ENCODE assay signal across 8 cellular contexts in the genomic region with DNA sequence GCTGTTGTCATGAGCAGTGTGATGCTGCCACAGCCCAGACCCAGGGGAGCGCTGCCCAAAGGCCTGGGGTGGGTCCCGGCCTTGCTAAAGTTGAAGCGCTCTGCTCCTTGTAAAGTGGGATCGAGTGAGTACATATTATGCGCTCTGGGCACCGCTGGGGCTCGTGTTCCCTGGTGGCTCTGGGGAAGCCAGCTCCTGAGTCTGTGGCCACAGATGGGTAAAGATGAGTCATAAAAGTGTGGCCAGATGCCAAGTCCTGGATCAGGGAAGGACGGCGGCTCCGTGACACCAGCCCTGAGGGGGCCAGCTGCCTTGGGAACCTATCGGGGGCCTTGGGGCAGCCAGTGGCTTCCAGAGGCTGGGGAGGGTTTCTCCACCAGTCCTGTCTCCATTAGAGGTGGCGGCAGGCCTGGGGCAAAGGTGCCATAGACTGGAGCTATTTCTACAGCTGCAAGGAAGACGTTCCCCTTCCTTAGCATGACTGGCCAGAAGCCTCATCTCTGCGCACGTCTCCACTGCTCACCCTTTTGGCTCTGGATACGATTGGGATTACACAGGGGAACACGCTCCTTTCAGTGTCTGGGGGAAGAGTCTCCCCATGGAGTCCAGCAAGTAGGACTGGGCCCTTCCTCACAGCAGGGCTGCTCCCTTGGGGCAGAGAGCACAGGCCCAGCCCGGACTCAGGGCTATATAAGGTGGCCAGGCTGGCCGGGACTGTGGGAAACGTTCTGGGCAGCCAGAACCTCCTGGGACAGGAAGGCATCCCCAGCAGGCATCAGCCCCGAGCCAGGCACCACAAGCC. TPM values are rescaled to one million over a fixed set of nuclear protein-coding genes. Genes with fewer than 3 reads are reported as not detected.
DNase-seq lines count a peak whose midpoint lies in the region; ATAC-seq and TF ChIP-seq lines count a peak whose summit lies in the region.

No MANE protein-coding gene starts in this region.

- intact Hi-C loops in PC-9 (cut with micrococcal nuclease; ENCODE audit: unreplicated experiment) (no loop called here), esophagus muscularis mucosa (cut with DNase I) (no loop called here), sigmoid colon (cut with DNase I) (no loop called here)

- ATAC-seq in GM19455 (IDR thresholded peaks at IDR 0.05; ENCODE audit: unreplicated experiment) (no peak), HG02885 (IDR thresholded peaks at IDR 0.05; ENCODE audit: poor library complexity, unreplicated experiment) (no peak)

- no peaks in the 10 kb centered on the region for H3K79me2 ChIP-seq in PC-9 (ENCODE audit: low read depth)

- 57% methylated on average over 11 of the region's 21 CpGs for WGBS in esophagus muscularis mucosa
- 32 to 63% methylated on average over 21 of the region's 21 CpGs for WGBS in sigmoid colon, 2 donors

- POLR2A ChIA-PET in PC-9 (lab: Charles Lee; ENCODE audit: unreplicated experiment) = interaction anchor here (0.5 kb wide), 1 partner anchor 361 kb away, joined by 6 read pairs; no protein-coding TSS in a partner anchor

- no peak for TF ChIP-seq EP300 in esophagus muscularis mucosa (IDR thresholded peaks at IDR 0.05)
- no peak for TF ChIP-seq EP300 in sigmoid colon (IDR thresholded peaks at IDR 0.05)

- TF ChIP-seq CTCF in PC-9 (conservative IDR thresholded peaks at IDR 0.05) = no peak
- TF ChIP-seq CTCF in esophagus muscularis mucosa (IDR thresholded peaks at IDR 0.05) = no peak
- no peak for TF ChIP-seq CTCF in sigmoid colon (IDR thresholded peaks at IDR 0.05)

- no peak overlapping the region for H3K4me3 ChIP-seq in PC-9
- peak overlapping the region in 1 of 4 donors; percentile 10 for H3K4me3 ChIP-seq in esophagus muscularis mucosa
- H3K4me3 ChIP-seq in sigmoid colon = no peak overlapping the region

- TF ChIP-seq POLR2A in esophagus muscularis mucosa (IDR thresholded peaks at IDR 0.05; ENCODE audit: low read depth) (no peak), sigmoid colon (IDR thresholded peaks at IDR 0.05) (no peak)

- no peaks in the 10 kb centered on the region for H3K27me3 ChIP-seq in PC-9 (ENCODE audit: insufficient read depth, low read depth)
- H3K27me3 ChIP-seq in esophagus muscularis mucosa = no peaks in the 10 kb centered on the region
- no peaks in the 10 kb centered on the region for H3K27me3 ChIP-seq in sigmoid colon

- CTCF ChIA-PET in PC-9 (lab: Charles Lee) = interaction anchor here (0.5 kb wide), 1 partner anchor 1332 kb away, joined by 12 read pairs; no protein-coding TSS in a partner anchor

- H3K4me2 ChIP-seq in PC-9 = peak overlapping the region; percentile 61

- peaks cover 3% of the 10 kb centered on the region; the same call in 1 of the 2 replicates for H3F3A ChIP-seq in PC-9 (ENCODE audit: insufficient read depth, low read depth)

- peaks cover 11% of the 10 kb centered on the region for H3K4me1 ChIP-seq in PC-9 (replicated peaks; ENCODE audit: insufficient read depth)
- peaks cover 31 to 47% (median 42%) of the 10 kb centered on the region in 4 donors for H3K4me1 ChIP-seq in esophagus muscularis mucosa
- H3K4me1 ChIP-seq in sigmoid colon = peaks cover 0 to 31% (median 21%) of the 10 kb centered on the region in 4 donors

- no peaks in the 10 kb centered on the region for H3K9me3 ChIP-seq in PC-9 (ENCODE audit: insufficient read depth, low read depth)
- no peaks in the 10 kb centered on the region for H3K9me3 ChIP-seq in esophagus muscularis mucosa
- no peaks in the 10 kb centered on the region for H3K9me3 ChIP-seq in sigmoid colon

- no peak overlapping the region for H2AFZ ChIP-seq in PC-9

- no peaks in the 10 kb centered on the region for H3K36me3 ChIP-seq in PC-9 (ENCODE audit: low read depth)
- H3K36me3 ChIP-seq in esophagus muscularis mucosa = peaks cover 0 to 30% (median 8%) of the 10 kb centered on the region in 4 donors
- peaks cover 0 to 4% (median 0%) of the 10 kb centered on the region in 4 donors for H3K36me3 ChIP-seq in sigmoid colon

- BruUV-seq in PC-9 (replicated peaks; lab: Mats Ljungman, UMichigan) = no TSS peak

- H4K20me1 ChIP-seq in PC-9 (ENCODE audit: insufficient read depth) = peaks cover 4% of the 10 kb centered on the region; the same call in 1 of the 2 replicates

- H3K27ac ChIP-seq in PC-9 (no peak overlapping the region), esophagus muscularis mucosa (replicated peaks in 1 of 4) (peak overlapping the region; percentile 32 to 60 (median 54)), sigmoid colon (peak overlapping the region; percentile 25 to 61 (median 38))

- peak; percentile 67 for DNase-seq in GM04504 (ENCODE audit: low read depth)
- DNase-seq in PC-9 = peak; percentile 71 to 81
- no peak for DNase-seq in esophagus muscularis mucosa (ENCODE audit: extremely low spot score)
- peak; percentile 85 for DNase-seq in sigmoid colon
- no peak for DNase-seq in central memory CD4-positive, alpha-beta T cell
- DNase-seq in activated T-cell treated with anti-CD3 and anti-CD28 coated beads, Interleukin-2, amount 50 U/mL, for 48 hours = no peak

- no peaks in the 10 kb centered on the region for H3K9me2 ChIP-seq in PC-9 (ENCODE audit: insufficient read depth)

RNA-seq across cellular contexts. Expression of a gene that starts 1.2 kb away (rescaled TPM):
- total RNA-seq in PC-9 (2021) = 2.5 and 3.2 TPM in 2 replicates
- 1 to 10 TPM; 2.0 to 4.6 (median 2.8) TPM for total RNA-seq in esophagus muscularis mucosa
- total RNA-seq in sigmoid colon = 10 to 100 TPM in 1 of 4 donors, 1 to 10 TPM in 3; 2.5 to 12.2 (median 6.7) TPM
- 1 to 10 TPM in 1 of 3 donors, not detected in 2; 5.4 TPM for polyA plus RNA-seq in sigmoid colon

RNA-seq across cellular contexts. Expression of a gene that starts 3.1 kb away (rescaled TPM):
- total RNA-seq in PC-9 (2021) (1.8 TPM in 1 of 2 replicates, not detected in the other), esophagus muscularis mucosa (10 to 100 TPM in 3 of 4 donors, 1 to 10 TPM in 1; 6.6 to 17.7 (median 12.5) TPM), sigmoid colon (10 to 100 TPM in 1 of 4 donors, 1 to 10 TPM in 3; 4.2 to 12.7 (median 6.9) TPM)
- polyA plus RNA-seq in sigmoid colon = 10 to 100 TPM in 1 of 3 donors, 1 to 10 TPM in 1, not detected in 1; 7.2 to 11.1 TPM

RNA-seq across cellular contexts. Expression of a gene that starts 37.1 kb away (rescaled TPM):
- not detected in 2 replicates for total RNA-seq in PC-9 (2021)
- total RNA-seq in esophagus muscularis mucosa = 1 to 10 TPM in 2 of 4 donors, under 1 TPM in 2; 0.83 to 3.2 (median 1.5) TPM
- 1 to 10 TPM in 1 of 4 donors, under 1 TPM in 2, not detected in 1; 0.14 to 2.3 (median 0.36) TPM for total RNA-seq in sigmoid colon
- under 1 TPM in 1 of 3 donors, not detected in 2; 0.95 TPM for polyA plus RNA-seq in sigmoid colon

RNA-seq across cellular contexts. Expression of a gene that starts 54.3 kb away (rescaled TPM):
- not detected in 2 replicates for total RNA-seq in PC-9 (2021)
- total RNA-seq in esophagus muscularis mucosa = not detected
- not detected for total RNA-seq in sigmoid colon
- under 1 TPM in 1 of 3 donors, not detected in 2; 0.85 TPM for polyA plus RNA-seq in sigmoid colon

Comparison
In these comparisons a context has a peak if more than half of its experiments do, and no peak if none do; other contexts are left out.
1. DNase-seq: peak in GM04504 (single experiment), PC-9 (2 of 2) and sigmoid colon (single experiment); none in esophagus muscularis mucosa (single experiment), central memory CD4-positive, alpha-beta T cell (single experiment) and activated T-cell treated with anti-CD3 and anti-CD28 coated beads, Interleukin-2, amount 50 U/mL, for 48 hours (0 of 2).